13 cellular contexts compared by ENCODE assay signal in genomic region chr7:69823151-69823744, GRCh38.
A peak's percentile ranks its signal among the peaks of the same experiment; 100 is the strongest.
DNase-seq lines count a peak whose midpoint lies in the region; ATAC-seq and TF ChIP-seq lines count a peak whose summit lies in the region.
"Had no signal": no experiment of that assay in that cellular context is flagged by ENCODE, and none has a peak within 500 bp of the region (broad histone marks: within the 10 kb centered on the region; RNA-seq: fewer than 3 reads in every experiment).

No MANE protein-coding gene starts in this region.

- no peak for TF ChIP-seq CTCF in OCI-LY7 (conservative IDR thresholded peaks at IDR 0.05; ENCODE audit: low read length)

- POLR2A ChIA-PET in OCI-LY7 (lab: Charles Lee), result interaction anchor here (0.5 to 14.1 kb wide), 25 partner anchors 9 to 705 kb away, joined by 3 to 162 read pairs (median 4); partner anchors contain the start of gene AUTS2

- peak overlapping the region; percentile 95 for H3K4me2 ChIP-seq in OCI-LY7 (ENCODE audit: low read length)

- H3K9me2 ChIP-seq in OCI-LY7 (ENCODE audit: insufficient read depth, low read length), result no peaks in the 10 kb centered on the region

- DNase-seq in activated naive CD4-positive, alpha-beta T cell treated with anti-CD3 and anti-CD28 coated beads, Interleukin-2, amount 10 ng/mL, durations not matched to agents 7 days and 5 days, result no peak
- DNase-seq in activated naive CD4-positive, alpha-beta T cell (lab: John Stamatoyannopoulos, UW), result no peak
- DNase-seq in NCI-H187 treated with DMSO at 0.1 percent for 48 hours (lab: John Stamatoyannopoulos, UW) (peak; percentile 96), OCI-LY7 (ENCODE audit: low spot score) (peak; percentile 56), DMS53 (lab: John Stamatoyannopoulos, UW) (no peak), mucosa of gallbladder (ENCODE audit: low spot score) (no peak), AG08396 (ENCODE audit: low spot score) (no peak)
- DNase-seq: ACHN; activated CD4-positive, CD25-positive, alpha-beta regulatory T cell; activated T-cell treated with anti-CD3 and anti-CD28 coated beads, Interleukin-2, amount 50 U/mL, for 24 hours; stimulated activated CD8-positive, alpha-beta memory T cell treated with anti-CD3 and anti-CD28 coated beads, Interleukin-4, amount 100 ng/mL, for 48 hours; upper lobe of right lung had no signal

- peaks cover 96% of the 10 kb centered on the region for H3K4me1 ChIP-seq in OCI-LY7 (ENCODE audit: insufficient read depth, low read length, poor library complexity, severe bottlenecking)

- no peak for ATAC-seq in stimulated activated memory B cell treated with anti-CD40 and anti-IgM and Interleukin-4, amounts not matched to agents 10 μg/mL and 1 μg/mL and 100 μg/mL, for 72 hours
- ATAC-seq: upper lobe of right lung had no signal

- intact Hi-C loops in OCI-LY7 (cut with micrococcal nuclease; ENCODE audit: unreplicated experiment), result loop anchor here (1.0 to 10.0 kb wide), 3 partner anchors 19 to 872 kb away; no protein-coding TSS in a partner anchor

- H3K4me3 Mint-ChIP-seq in activated naive CD4-positive, alpha-beta T cell treated with anti-CD3 and anti-CD28 coated beads, Interleukin-2, amount 10 ng/mL, durations not matched to agents 7 days and 5 days, result peak overlapping the region; percentile 19
- peak overlapping the region; percentile 83 for H3K4me3 Mint-ChIP-seq in stimulated activated memory B cell treated with anti-CD40 and anti-IgM and Interleukin-4, amounts not matched to agents 10 μg/mL and 1 μg/mL and 100 μg/mL, for 72 hours

- H3K36me3 ChIP-seq in OCI-LY7 (ENCODE audit: insufficient read depth, low read length), result peaks cover 3% of the 10 kb centered on the region
- H3K36me3 ChIP-seq: upper lobe of right lung had no signal

- no peaks in the 10 kb centered on the region; the same call in 1 of the 2 replicates for H3K9me3 ChIP-seq in OCI-LY7 (ENCODE audit: low read length)
- H3K9me3 ChIP-seq: upper lobe of right lung had no signal

- no TSS peak for BruUV-seq in OCI-LY7 (replicated peaks; lab: Mats Ljungman, UMichigan)

- H3K4me1 Mint-ChIP-seq in activated naive CD4-positive, alpha-beta T cell treated with anti-CD3 and anti-CD28 coated beads, Interleukin-2, amount 10 ng/mL, durations not matched to agents 7 days and 5 days, result peaks cover 11% of the 10 kb centered on the region
- H3K4me1 Mint-ChIP-seq in stimulated activated memory B cell treated with anti-CD40 and anti-IgM and Interleukin-4, amounts not matched to agents 10 μg/mL and 1 μg/mL and 100 μg/mL, for 72 hours, result peaks cover 68% of the 10 kb centered on the region

- peak overlapping the region; percentile 69 for H3K4me3 ChIP-seq in OCI-LY7 (ENCODE audit: low read depth, low read length, poor library complexity, severe bottlenecking)

- peak overlapping the region; percentile 99 for H3K27ac ChIP-seq in OCI-LY7 (ENCODE audit: low read depth, low read length, poor library complexity, severe bottlenecking)
- H3K27ac ChIP-seq: upper lobe of right lung had no signal

- H2AFZ ChIP-seq in OCI-LY7 (ENCODE audit: low read length), result peak overlapping the region; percentile 35; the same call in 1 of the 2 replicates

- H3K36me3 Mint-ChIP-seq in activated naive CD4-positive, alpha-beta T cell treated with anti-CD3 and anti-CD28 coated beads, Interleukin-2, amount 10 ng/mL, durations not matched to agents 7 days and 5 days, result no peaks in the 10 kb centered on the region
- peaks cover 6% of the 10 kb centered on the region for H3K36me3 Mint-ChIP-seq in stimulated activated memory B cell treated with anti-CD40 and anti-IgM and Interleukin-4, amounts not matched to agents 10 μg/mL and 1 μg/mL and 100 μg/mL, for 72 hours

- peaks cover 1% of the 10 kb centered on the region for H3K9me3 Mint-ChIP-seq in activated naive CD4-positive, alpha-beta T cell treated with anti-CD3 and anti-CD28 coated beads, Interleukin-2, amount 10 ng/mL, durations not matched to agents 7 days and 5 days
- no peaks in the 10 kb centered on the region for H3K9me3 Mint-ChIP-seq in stimulated activated memory B cell treated with anti-CD40 and anti-IgM and Interleukin-4, amounts not matched to agents 10 μg/mL and 1 μg/mL and 100 μg/mL, for 72 hours
- H3K9me3 Mint-ChIP-seq: activated T-cell treated with anti-CD3 and anti-CD28 coated beads, Interleukin-2, amount 50 U/mL, for 24 hours had no signal

- no peaks in the 10 kb centered on the region for H3K27me3 Mint-ChIP-seq in activated naive CD4-positive, alpha-beta T cell treated with anti-CD3 and anti-CD28 coated beads, Interleukin-2, amount 10 ng/mL, durations not matched to agents 7 days and 5 days
- H3K27me3 Mint-ChIP-seq in stimulated activated memory B cell treated with anti-CD40 and anti-IgM and Interleukin-4, amounts not matched to agents 10 μg/mL and 1 μg/mL and 100 μg/mL, for 72 hours, result no peaks in the 10 kb centered on the region

- no peaks in the 10 kb centered on the region for H4K20me1 ChIP-seq in OCI-LY7 (ENCODE audit: insufficient read depth, low read length)

- peaks cover 75% of the 10 kb centered on the region for H3K79me2 ChIP-seq in OCI-LY7 (ENCODE audit: insufficient read depth, low read depth, low read length)

- no peak overlapping the region for H3K27ac Mint-ChIP-seq in activated naive CD4-positive, alpha-beta T cell treated with anti-CD3 and anti-CD28 coated beads, Interleukin-2, amount 10 ng/mL, durations not matched to agents 7 days and 5 days
- H3K27ac Mint-ChIP-seq in stimulated activated memory B cell treated with anti-CD40 and anti-IgM and Interleukin-4, amounts not matched to agents 10 μg/mL and 1 μg/mL and 100 μg/mL, for 72 hours, result peak overlapping the region; percentile 85
- H3K27ac Mint-ChIP-seq: activated T-cell treated with anti-CD3 and anti-CD28 coated beads, Interleukin-2, amount 50 U/mL, for 24 hours had no signal

- CTCF ChIA-PET in activated naive CD4-positive, alpha-beta T cell treated with anti-CD3 and anti-CD28 coated beads, Interleukin-2, amount 10 ng/mL, durations not matched to agents 7 days and 5 days (lab: Charles Lee), result no interaction called here
- CTCF ChIA-PET in OCI-LY7 (lab: Charles Lee; ENCODE audit: unreplicated experiment), result no interaction called here

Comparison
In these comparisons a context has a peak if more than half of its experiments do, and no peak if none do; other contexts are left out.
1. DNase-seq: peak in NCI-H187 treated with DMSO at 0.1 percent for 48 hours (single experiment) and OCI-LY7 (single experiment); none in activated naive CD4-positive, alpha-beta T cell treated with anti-CD3 and anti-CD28 coated beads, Interleukin-2, amount 10 ng/mL, durations not matched to agents 7 days and 5 days (single experiment), activated naive CD4-positive, alpha-beta T cell (0 of 4), DMS53 (single experiment), mucosa of gallbladder (single experiment) and AG08396 (single experiment).